ENCODE assay signal across 17 cellular contexts in genomic region chr2:73822276-73822675, GRCh38. TPM values are rescaled to one million over a fixed set of nuclear protein-coding genes. Genes with fewer than 3 reads are reported as not detected.
DNase-seq lines count a peak whose midpoint lies in the region; ATAC-seq and TF ChIP-seq lines count a peak whose summit lies in the region.
"Had no signal": no experiment of that assay in that cellular context is flagged by ENCODE, and none has a peak within 500 bp of the region (broad histone marks: within the 10 kb centered on the region; RNA-seq: fewer than 3 reads in every experiment).

No MANE protein-coding gene starts in this region.

- no peak for TF ChIP-seq POLR2A in uterus (IDR thresholded peaks at IDR 0.05)

- no peak overlapping the region for H3K27ac Mint-ChIP-seq in Caco-2 (ENCODE audit: unreplicated experiment)
- H3K27ac Mint-ChIP-seq: CD4-positive, CD25-positive, alpha-beta regulatory T cell had no signal

- H3K4me1 ChIP-seq in Caco-2 (0 out of 2 replicates have a peak, but pooled peaks cover 3% of the 10 kb centered on the region), uterus (no peaks in the 10 kb centered on the region)
- H3K4me1 ChIP-seq: body of pancreas, gastrocnemius medialis had no signal

- intact Hi-C loops in Caco-2 (cut with micrococcal nuclease; ENCODE audit: unreplicated experiment) (no loop called here), uterus (cut with DNase I; ENCODE audit: low total_unique reads) (no loop called here)

- no peaks in the 10 kb centered on the region for H3K27me3 ChIP-seq in Caco-2 (replicated peaks; ENCODE audit: control insufficient read depth, insufficient read depth, low read length)
- H3K27me3 ChIP-seq in uterus: no peaks in the 10 kb centered on the region
- H3K27me3 ChIP-seq: body of pancreas had no signal

- no peaks in the 10 kb centered on the region for H3K36me3 Mint-ChIP-seq in Caco-2 (ENCODE audit: insufficient read depth, unreplicated experiment)
- H3K36me3 Mint-ChIP-seq: CD4-positive, CD25-positive, alpha-beta regulatory T cell had no signal

- peak; percentile 31 for DNase-seq in RPMI8226
- no peak for DNase-seq in GM10248 (ENCODE audit: extremely low spot score)
- DNase-seq in Caco-2: no peak
- DNase-seq in uterus: no peak
- DNase-seq in DMS79 treated with DMSO at 0.1 percent for 48 hours (lab: John Stamatoyannopoulos, UW): no peak
- DNase-seq: body of pancreas; effector memory CD4-positive, alpha-beta T cell; gastrocnemius medialis; GF-D8; islet precursor cell; NCI-H2171 treated with DMSO at 0.1 percent for 48 hours; stimulated activated CD4-positive, alpha-beta T cell treated with anti-CD3 and anti-CD28 coated beads, Interleukin-4, amount 100 ng/mL, for 4 hours had no signal

- POLR2A ChIA-PET in GM10248 (lab: Yijun Ruan, JAX): no interaction called here
- POLR2A ChIA-PET in Caco-2 (lab: Charles Lee): no interaction called here

- H3K4me3 ChIP-seq in Caco-2 (ENCODE audit: low read depth, low read length) (no peak overlapping the region), uterus (no peak overlapping the region)
- H3K4me3 ChIP-seq: body of pancreas, gastrocnemius medialis had no signal

- no peaks in the 10 kb centered on the region for H3K4me1 Mint-ChIP-seq in Caco-2 (ENCODE audit: low read depth, unreplicated experiment)

- H3K9me3 Mint-ChIP-seq in Caco-2 (ENCODE audit: unreplicated experiment): no peaks in the 10 kb centered on the region
- H3K9me3 Mint-ChIP-seq: CD4-positive, CD25-positive, alpha-beta regulatory T cell had no signal

- no peak overlapping the region for H3K27ac ChIP-seq in uterus
- H3K27ac ChIP-seq: body of pancreas, gastrocnemius medialis had no signal

- CTCF ChIA-PET in GM10248 (lab: Yijun Ruan, JAX): interaction anchor here (0.7 to 8.6 kb wide), 18 partner anchors 9 to 653 kb away, joined by 3 to 177 read pairs (median 4); partner anchors contain the start of genes BOLA3 and MOB1A
- CTCF ChIA-PET in Caco-2 (lab: Charles Lee): interaction anchor here (1.4 kb wide), 1 partner anchor 325 kb away, joined by 5 read pairs; the partner anchor contains the start of gene BOLA3

- H3K4me3 Mint-ChIP-seq in Caco-2 (ENCODE audit: unreplicated experiment): no peak overlapping the region
- H3K4me3 Mint-ChIP-seq: CD4-positive, CD25-positive, alpha-beta regulatory T cell had no signal

- BruUV-seq in Caco-2 (replicated peaks; lab: Mats Ljungman, UMichigan): no TSS peak

- H3K36me3 ChIP-seq in Caco-2 (ENCODE audit: control insufficient read depth, insufficient read depth, low read length): no peaks in the 10 kb centered on the region
- no peaks in the 10 kb centered on the region for H3K36me3 ChIP-seq in uterus
- H3K36me3 ChIP-seq: gastrocnemius medialis had no signal

- H3K27me3 Mint-ChIP-seq in Caco-2 (ENCODE audit: insufficient read depth, unreplicated experiment): peaks cover 4% of the 10 kb centered on the region

- H3K9me3 ChIP-seq in Caco-2 (no peaks in the 10 kb centered on the region), uterus (no peaks in the 10 kb centered on the region)
- H3K9me3 ChIP-seq: body of pancreas, gastrocnemius medialis had no signal

- ATAC-seq in GM18508 (IDR thresholded peaks at IDR 0.05; ENCODE audit: insufficient read depth, unreplicated experiment) (peak; percentile 66), GM19395 (IDR thresholded peaks at IDR 0.05; ENCODE audit: unreplicated experiment) (peak; percentile 57), HG02973 (IDR thresholded peaks at IDR 0.05; ENCODE audit: unreplicated experiment) (peak; percentile 59)
- ATAC-seq: body of pancreas, gastrocnemius medialis had no signal

- TF ChIP-seq CTCF in GM10248 (IDR thresholded peaks at IDR 0.05; ENCODE audit: control extremely low read depth, extremely low read depth, low read depth, missing control alignments): no peak
- TF ChIP-seq CTCF in Caco-2 (IDR thresholded peaks at IDR 0.05; ENCODE audit: insufficient read depth in 1 of 2, low read depth in 1 of 2, low read length in 1 of 2, severe bottlenecking in 1 of 2, unreplicated experiment in 1 of 2): no peak
- TF ChIP-seq CTCF in uterus (IDR thresholded peaks at IDR 0.05): no peak

RNA-seq across cellular contexts. Expression of gene STAMBP, which starts 6.5 kb away (rescaled TPM):
- total RNA-seq in Caco-2 (2022): 49.8 and 50.1 TPM in 2 replicates
- total RNA-seq in uterus: 100 to 1,000 TPM in 1 of 4 donors, 10 to 100 TPM in 3; 31.8 to 115 (median 43.7) TPM

RNA-seq across cellular contexts. Expression of gene C2orf78, which starts 38.3 kb away (rescaled TPM):
- total RNA-seq in Caco-2 (2022): not detected in 2 replicates
- total RNA-seq in uterus: not detected
- total RNA-seq: body of pancreas; CD4-positive, CD25-positive, alpha-beta regulatory T cell; pulmonary artery endothelial cell had no signal

RNA-seq across cellular contexts. Expression of gene DUSP11, which starts 42.4 kb away (rescaled TPM):
- total RNA-seq in Caco-2 (2022) (23.8 and 24.3 TPM in 2 replicates), uterus (10 to 100 TPM; 15.1 to 88.5 (median 44.6) TPM)
